Comparison of ENCODE assay signal across 1 cellular context in the genomic region with DNA sequence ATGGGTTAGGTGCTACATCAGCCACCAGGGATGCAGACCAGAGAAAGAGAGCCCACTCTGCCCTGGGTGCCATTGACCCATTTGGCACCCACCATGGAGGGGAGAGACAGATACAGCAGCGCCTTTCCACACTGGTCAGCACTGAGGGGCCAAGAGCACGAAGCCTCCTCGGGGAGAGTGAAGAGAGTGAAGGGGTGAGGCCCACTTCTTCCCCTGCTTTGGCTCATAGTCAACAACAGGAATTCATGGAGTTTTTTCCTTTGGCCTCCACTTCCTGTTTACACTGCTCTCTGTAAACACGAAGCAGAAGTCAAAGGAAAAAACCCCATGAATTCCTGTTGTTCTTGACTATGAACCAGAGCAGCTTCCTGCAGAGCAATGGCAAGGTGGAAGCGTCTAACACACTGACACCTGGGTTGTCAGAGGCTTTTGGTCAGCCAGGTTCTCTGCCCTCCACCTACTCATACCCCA.
TF ChIP-seq lines count a peak whose summit lies in the region.

No MANE protein-coding gene starts in this region.

TF ChIP-seq in HepG2, 621 proteins besides CTCF, POLR2A, EP300 and RAD21 (continued from another document):
- TF ChIP-seq, protein P1, sequence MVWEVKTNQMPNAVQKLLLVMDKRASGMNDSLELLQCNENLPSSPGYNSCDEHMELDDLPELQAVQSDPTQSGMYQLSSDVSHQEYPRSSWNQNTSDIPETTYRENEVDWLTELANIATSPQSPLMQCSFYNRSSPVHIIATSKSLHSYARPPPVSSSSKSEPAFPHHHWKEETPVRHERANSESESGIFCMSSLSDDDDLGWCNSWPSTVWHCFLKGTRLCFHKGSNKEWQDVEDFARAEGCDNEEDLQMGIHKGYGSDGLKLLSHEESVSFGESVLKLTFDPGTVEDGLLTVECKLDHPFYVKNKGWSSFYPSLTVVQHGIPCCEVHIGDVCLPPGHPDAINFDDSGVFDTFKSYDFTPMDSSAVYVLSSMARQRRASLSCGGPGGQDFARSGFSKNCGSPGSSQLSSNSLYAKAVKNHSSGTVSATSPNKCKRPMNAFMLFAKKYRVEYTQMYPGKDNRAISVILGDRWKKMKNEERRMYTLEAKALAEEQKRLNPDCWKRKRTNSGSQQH (CRISPR knock-in tag; IDR thresholded peaks at IDR 0.05; ENCODE audit: low read depth) = no peak
- TF ChIP-seq FOXO1 (CRISPR knock-in tag; IDR thresholded peaks at IDR 0.05) (peak; percentile 84; the same call in 1 of the 2 replicates), ZFP36L1 (CRISPR knock-in tag; IDR thresholded peaks at IDR 0.05) (peak; percentile 12; the same call in 1 of the 2 replicates), PAF1 (CRISPR knock-in tag; IDR thresholded peaks at IDR 0.05) (no peak), STAT5B (CRISPR knock-in tag; IDR thresholded peaks at IDR 0.05) (no peak), TP53 (CRISPR knock-in tag; conservative IDR thresholded peaks at IDR 0.05) (no peak), MEIS1 (CRISPR knock-in tag; IDR thresholded peaks at IDR 0.05; ENCODE audit: borderline replicate concordance) (no peak), SP140L (CRISPR knock-in tag; IDR thresholded peaks at IDR 0.05; ENCODE audit: borderline replicate concordance) (no peak), SNRNP70 (IDR thresholded peaks at IDR 0.05; ENCODE audit: low read depth, low read length) (no peak), TFE3 (CRISPR knock-in tag; IDR thresholded peaks at IDR 0.05) (no peak; the same call in 1 of the 2 replicates), CBX2 (IDR thresholded peaks at IDR 0.05; ENCODE audit: low read depth, low read length) (no peak), CBX2 (CRISPR knock-in tag; IDR thresholded peaks at IDR 0.05; ENCODE audit: low read depth) (no peak), SALL1 (CRISPR knock-in tag; IDR thresholded peaks at IDR 0.05) (peak; percentile 84), ZBTB10 (CRISPR knock-in tag; IDR thresholded peaks at IDR 0.05; ENCODE audit: borderline replicate concordance) (no peak), SOX13 (IDR thresholded peaks at IDR 0.05) (no peak), SOX13 (CRISPR knock-in tag; conservative IDR thresholded peaks at IDR 0.05 in 1 of 2, IDR thresholded peaks at IDR 0.05 in 1 of 2) (peak in 1 of 2 experiments; percentile 53; a peak in 1 of 4 replicates), PAXIP1 (CRISPR knock-in tag; conservative IDR thresholded peaks at IDR 0.05) (peak; percentile 91), POLR2AphosphoS5 (IDR thresholded peaks at IDR 0.05; ENCODE audit: low read depth, low read length) (no peak), MXI1 (IDR thresholded peaks at IDR 0.05; ENCODE audit: borderline replicate concordance, low read depth, low read length) (peak; percentile 56; the same call in 1 of the 3 replicates), ZNF576 (CRISPR knock-in tag; IDR thresholded peaks at IDR 0.05) (no peak), REPIN1 (CRISPR knock-in tag; IDR thresholded peaks at IDR 0.05; ENCODE audit: borderline replicate concordance, low read depth) (no peak), SOX6 (IDR thresholded peaks at IDR 0.05) (no peak), SOX6 (CRISPR knock-in tag; IDR thresholded peaks at IDR 0.05) (peak; percentile 26; the same call in 1 of the 2 replicates)
- TF ChIP-seq, protein P2, sequence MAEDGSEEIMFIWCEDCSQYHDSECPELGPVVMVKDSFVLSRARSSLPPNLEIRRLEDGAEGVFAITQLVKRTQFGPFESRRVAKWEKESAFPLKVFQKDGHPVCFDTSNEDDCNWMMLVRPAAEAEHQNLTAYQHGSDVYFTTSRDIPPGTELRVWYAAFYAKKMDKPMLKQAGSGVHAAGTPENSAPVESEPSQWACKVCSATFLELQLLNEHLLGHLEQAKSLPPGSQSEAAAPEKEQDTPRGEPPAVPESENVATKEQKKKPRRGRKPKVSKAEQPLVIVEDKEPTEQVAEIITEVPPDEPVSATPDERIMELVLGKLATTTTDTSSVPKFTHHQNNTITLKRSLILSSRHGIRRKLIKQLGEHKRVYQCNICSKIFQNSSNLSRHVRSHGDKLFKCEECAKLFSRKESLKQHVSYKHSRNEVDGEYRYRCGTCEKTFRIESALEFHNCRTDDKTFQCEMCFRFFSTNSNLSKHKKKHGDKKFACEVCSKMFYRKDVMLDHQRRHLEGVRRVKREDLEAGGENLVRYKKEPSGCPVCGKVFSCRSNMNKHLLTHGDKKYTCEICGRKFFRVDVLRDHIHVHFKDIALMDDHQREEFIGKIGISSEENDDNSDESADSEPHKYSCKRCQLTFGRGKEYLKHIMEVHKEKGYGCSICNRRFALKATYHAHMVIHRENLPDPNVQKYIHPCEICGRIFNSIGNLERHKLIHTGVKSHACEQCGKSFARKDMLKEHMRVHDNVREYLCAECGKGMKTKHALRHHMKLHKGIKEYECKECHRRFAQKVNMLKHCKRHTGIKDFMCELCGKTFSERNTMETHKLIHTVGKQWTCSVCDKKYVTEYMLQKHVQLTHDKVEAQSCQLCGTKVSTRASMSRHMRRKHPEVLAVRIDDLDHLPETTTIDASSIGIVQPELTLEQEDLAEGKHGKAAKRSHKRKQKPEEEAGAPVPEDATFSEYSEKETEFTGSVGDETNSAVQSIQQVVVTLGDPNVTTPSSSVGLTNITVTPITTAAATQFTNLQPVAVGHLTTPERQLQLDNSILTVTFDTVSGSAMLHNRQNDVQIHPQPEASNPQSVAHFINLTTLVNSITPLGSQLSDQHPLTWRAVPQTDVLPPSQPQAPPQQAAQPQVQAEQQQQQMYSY (CRISPR knock-in tag; IDR thresholded peaks at IDR 0.05) = no peak
